Comparison of ENCODE assay signal across 24 cellular contexts in the genomic region with DNA sequence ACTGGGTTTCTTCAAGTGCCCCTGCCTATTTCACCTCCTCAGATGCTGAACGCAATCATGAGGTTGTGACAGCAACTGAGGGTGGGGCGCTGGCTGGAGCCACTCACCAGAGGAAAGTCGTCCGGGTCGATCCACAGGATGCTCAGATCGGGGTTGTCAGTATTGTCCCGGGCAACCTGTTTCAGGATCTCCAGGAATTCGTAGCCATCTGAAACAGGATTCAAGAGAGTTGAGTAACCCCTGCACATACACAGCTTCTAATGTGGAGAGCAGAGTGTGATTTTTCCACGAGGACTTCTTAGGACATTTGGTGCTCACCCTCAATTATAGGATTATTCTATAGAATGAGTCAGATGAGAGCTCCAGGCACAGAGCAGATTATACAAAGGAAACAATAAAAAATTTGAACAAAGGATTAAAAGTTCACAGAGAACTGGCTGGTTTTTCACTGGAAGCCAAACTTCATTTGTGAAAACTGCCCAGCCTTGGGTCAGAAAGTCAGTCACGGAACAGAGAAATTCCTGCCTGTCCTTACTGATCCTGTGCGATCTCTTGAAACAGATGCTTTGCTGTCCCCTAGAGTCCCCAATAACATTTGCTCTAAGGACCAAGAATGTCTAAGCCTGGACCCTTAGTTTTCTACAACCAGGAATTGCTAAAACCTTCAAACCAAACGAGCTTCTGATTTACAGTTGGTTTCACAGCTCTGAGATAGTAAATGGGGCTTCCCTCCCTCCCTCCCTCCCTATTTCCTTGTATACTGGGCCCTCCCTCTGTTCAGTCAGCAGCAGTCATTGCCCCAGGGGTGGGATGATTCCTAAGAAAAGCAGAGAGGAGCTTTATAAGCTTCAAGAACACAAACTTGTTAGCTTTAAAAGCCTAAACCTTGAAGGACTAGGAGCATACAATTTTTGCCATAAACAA.
DNase-seq lines count a peak whose midpoint lies in the region; ATAC-seq, FAIRE-seq and TF ChIP-seq lines count a peak whose summit lies in the region.
"Had no signal": no experiment of that assay in that cellular context is flagged by ENCODE, and none has a peak within 500 bp of the region (broad histone marks: within the 10 kb centered on the region; RNA-seq: fewer than 3 reads in every experiment).

No MANE protein-coding gene starts in this region.

- H3K4me1 ChIP-seq in SJSA1 (replicated peaks) (peaks cover 19% of the 10 kb centered on the region), trophoblast cell (ENCODE audit: control insufficient read depth in 1 of 2, insufficient read depth in 2 of 2, low read length in 2 of 2) (peaks cover 12 to 20% of the 10 kb centered on the region in 2 experiments), kidney (ENCODE audit: control insufficient read depth in 1 of 2, insufficient read depth in 1 of 2, low read depth in 1 of 2, low read length in 2 of 2) (no peaks in the 10 kb centered on the region)
- H3K4me1 ChIP-seq: body of pancreas, lower lobe of right lung, spleen had no signal

- no peak overlapping the region for H3K9ac ChIP-seq in trophoblast cell (ENCODE audit: low read length)
- H3K9ac ChIP-seq in kidney (ENCODE audit: low read length in 2 of 2): no peak overlapping the region
- H3K9ac ChIP-seq: KMS-11 had no signal

- H3K9me3 ChIP-seq in KOPT-K1 (ENCODE audit: insufficient read depth, low read length, poor library complexity, severe bottlenecking) (no peaks in the 10 kb centered on the region), SJSA1 (replicated peaks) (no peaks in the 10 kb centered on the region), trophoblast cell (ENCODE audit: insufficient read depth, low read depth, low read length) (no peaks in the 10 kb centered on the region), kidney (ENCODE audit: control insufficient read depth in 1 of 2, low read length in 2 of 2) (no peaks in the 10 kb centered on the region)
- H3K9me3 ChIP-seq: body of pancreas, lower lobe of right lung, spleen had no signal

- H3K4me1 Mint-ChIP-seq in activated naive CD4-positive, alpha-beta T cell treated with anti-CD3 and anti-CD28 coated beads for 36 hours (ENCODE audit: low read depth): no peaks in the 10 kb centered on the region
- H3K4me1 Mint-ChIP-seq: natural killer cell, T-helper 17 cell had no signal

- H3K36me3 ChIP-seq in KOPT-K1 (ENCODE audit: insufficient read depth, low read length): no peaks in the 10 kb centered on the region
- H3K36me3 ChIP-seq in SJSA1: no peaks in the 10 kb centered on the region
- H3K36me3 ChIP-seq in trophoblast cell (ENCODE audit: control insufficient read depth in 1 of 2, insufficient read depth in 2 of 2, low read length in 2 of 2): peaks cover 7 to 12% of the 10 kb centered on the region in 2 experiments
- H3K36me3 ChIP-seq in kidney (ENCODE audit: control insufficient read depth in 1 of 2, insufficient read depth in 2 of 2, low read length in 2 of 2): no peaks in the 10 kb centered on the region
- no peaks in the 10 kb centered on the region for H3K36me3 ChIP-seq in brain microvascular endothelial cell (replicated peaks)
- H3K36me3 ChIP-seq: lower lobe of right lung, spleen had no signal

- H3K9me3 Mint-ChIP-seq in activated naive CD4-positive, alpha-beta T cell treated with anti-CD3 and anti-CD28 coated beads for 36 hours: no peaks in the 10 kb centered on the region
- H3K9me3 Mint-ChIP-seq: activated naive CD4-positive, alpha-beta T cell treated with anti-CD3 and anti-CD28 coated beads, Interleukin-2, amount 50 U/mL, for 72 hours; activated T-cell treated with anti-CD3 and anti-CD28 coated beads, Interleukin-2, amount 50 U/mL, for 4 hours; natural killer cell had no signal

- peak; percentile 81 for ATAC-seq in esophagus mucosa
- ATAC-seq: activated CD8-positive, alpha-beta T cell treated with anti-CD3 and anti-CD28 coated beads, Interleukin-2, amount 10 ng/mL, durations not matched to agents 7 days and 5 days; activated naive CD4-positive, alpha-beta T cell treated with anti-CD3 and anti-CD28 coated beads, Interleukin-2, amount 50 U/mL, for 72 hours; activated T-cell treated with anti-CD3 and anti-CD28 coated beads, Interleukin-2, amount 50 U/mL, for 4 hours; body of pancreas; GM12878; lower lobe of right lung; natural killer cell; T-helper 17 cell had no signal

- intact Hi-C loops in kidney (cut with DNase I): no loop called here
- intact Hi-C loops in activated naive CD4-positive, alpha-beta T cell treated with anti-CD3 and anti-CD28 coated beads for 36 hours (cut with micrococcal nuclease): loop anchor here (5.0 kb wide), 3 partner anchors 63 to 568 kb away; a partner anchor contains a TSS

- H4K8ac ChIP-seq in trophoblast cell (ENCODE audit: low read depth, low read length): no peak overlapping the region

- no peak overlapping the region for H4K91ac ChIP-seq in trophoblast cell (ENCODE audit: low read depth, low read length)

- DNase-seq in SJSA1 (ENCODE audit: low read depth in 1 of 2, low spot score in 2 of 2) (peak in 1 of 2 experiments; percentile 15), trophoblast cell (peak; percentile 38 to 69), kidney (no peak), ACHN (no peak), brain microvascular endothelial cell (no peak)
- no peak for DNase-seq in activated naive CD4-positive, alpha-beta T cell treated with anti-CD3 and anti-CD28 coated beads for 36 hours
- DNase-seq: activated CD4-positive, CD25-positive, alpha-beta regulatory T cell; activated CD8-positive, alpha-beta T cell treated with anti-CD3 and anti-CD28 coated beads, Interleukin-2, amount 10 ng/mL, durations not matched to agents 7 days and 5 days; activated T-cell treated with anti-CD3 and anti-CD28 coated beads, Interleukin-2, amount 50 U/mL, for 4 hours; body of pancreas; Calu3; dermis blood vessel endothelial cell; GDM1; lower lobe of right lung; natural killer cell; SHP77 treated with DMSO at 0.1 percent for 48 hours; spleen; T-helper 17 cell had no signal

- FAIRE-seq in kidney (lab: Jason Lieb, UNC): no peak
- FAIRE-seq: GM12878 had no signal

- H3K4me3 ChIP-seq in SJSA1 (no peak overlapping the region), trophoblast cell (ENCODE audit: low read depth, low read length) (no peak overlapping the region), kidney (ENCODE audit: low read length in 2 of 2) (no peak overlapping the region), brain microvascular endothelial cell (ENCODE audit: low read depth, low read length) (no peak overlapping the region)
- H3K4me3 ChIP-seq: body of pancreas, GM12878, lower lobe of right lung, spleen had no signal

- TF ChIP-seq CTCF in kidney (IDR thresholded peaks at IDR 0.05; ENCODE audit: borderline replicate concordance, extremely low read depth, insufficient read depth): no peak
- TF ChIP-seq CTCF in brain microvascular endothelial cell (IDR thresholded peaks at IDR 0.05; ENCODE audit: low read depth, low read length, missing control alignments): no peak

- H3K79me1 ChIP-seq in trophoblast cell (ENCODE audit: low read length): peaks cover 15% of the 10 kb centered on the region

- H3K27me3 ChIP-seq in SJSA1 (replicated peaks): no peaks in the 10 kb centered on the region
- no peaks in the 10 kb centered on the region for H3K27me3 ChIP-seq in trophoblast cell (ENCODE audit: insufficient read depth, low read length)
- H3K27me3 ChIP-seq in brain microvascular endothelial cell (replicated peaks): peaks cover 2% of the 10 kb centered on the region
- H3K27me3 ChIP-seq: body of pancreas had no signal

- H2BK5ac ChIP-seq in trophoblast cell (ENCODE audit: low read depth, low read length, poor library complexity): no peak overlapping the region

- no peaks in the 10 kb centered on the region for H3K36me3 Mint-ChIP-seq in activated naive CD4-positive, alpha-beta T cell treated with anti-CD3 and anti-CD28 coated beads for 36 hours (ENCODE audit: low read depth)
- H3K36me3 Mint-ChIP-seq: activated naive CD4-positive, alpha-beta T cell treated with anti-CD3 and anti-CD28 coated beads, Interleukin-2, amount 50 U/mL, for 72 hours; natural killer cell had no signal

- no peak overlapping the region for H3K4me3 Mint-ChIP-seq in activated naive CD4-positive, alpha-beta T cell treated with anti-CD3 and anti-CD28 coated beads for 36 hours
- H3K4me3 Mint-ChIP-seq: activated CD8-positive, alpha-beta T cell treated with anti-CD3 and anti-CD28 coated beads, Interleukin-2, amount 10 ng/mL, durations not matched to agents 7 days and 5 days; activated T-cell treated with anti-CD3 and anti-CD28 coated beads, Interleukin-2, amount 50 U/mL, for 4 hours; natural killer cell; T-helper 17 cell had no signal

- CTCF ChIA-PET in activated naive CD4-positive, alpha-beta T cell treated with anti-CD3 and anti-CD28 coated beads for 36 hours (lab: Charles Lee): interaction anchor here (1.2 to 2.2 kb wide), 4 partner anchors 9 to 110 kb away, joined by 4 to 17 read pairs (median 8); no protein-coding TSS in a partner anchor

- H2BK120ac ChIP-seq in trophoblast cell (ENCODE audit: insufficient read depth, low read length, poor library complexity): no peak overlapping the region

- WGBS in trophoblast cell (ENCODE audit: extremely low coverage, insufficient coverage, insufficient read length): no CpG with 5 or more reads among the region's 12 CpGs

- no peak overlapping the region for H2AFZ ChIP-seq in trophoblast cell (ENCODE audit: insufficient read depth, low read length, poor library complexity)

- in situ Hi-C loops in ACHN (cut with HindIII; ENCODE audit: low pct_ligation_motif_present, low pct_unique_long_range_greater_than_20kb, low sequenced_read_pairs): no loop called here
- in situ Hi-C loops in brain microvascular endothelial cell (cut with HindIII; ENCODE audit: low pct_ligation_motif_present, low sequenced_read_pairs): no loop called here

- H3K27me3 Mint-ChIP-seq in activated naive CD4-positive, alpha-beta T cell treated with anti-CD3 and anti-CD28 coated beads for 36 hours (ENCODE audit: low read depth): peaks cover 17% of the 10 kb centered on the region
- H3K27me3 Mint-ChIP-seq: progenitor cell of endocrine pancreas had no signal

- no peak overlapping the region for H3K4ac ChIP-seq in trophoblast cell (ENCODE audit: low read depth, low read length)

- peak overlapping the region; percentile 2 for H2AK5ac ChIP-seq in trophoblast cell (ENCODE audit: low read length)

- no peak overlapping the region for H3K4me2 ChIP-seq in trophoblast cell (ENCODE audit: low read length)
- H3K4me2 ChIP-seq: KMS-11 had no signal

- H3K18ac ChIP-seq in trophoblast cell (ENCODE audit: low read length): no peak overlapping the region

- H3K79me2 ChIP-seq in trophoblast cell (ENCODE audit: control insufficient read depth, insufficient read depth, low read length, poor library complexity): no peaks in the 10 kb centered on the region

- H3K27ac Mint-ChIP-seq in activated naive CD4-positive, alpha-beta T cell treated with anti-CD3 and anti-CD28 coated beads for 36 hours: no peak overlapping the region
- H3K27ac Mint-ChIP-seq: activated CD8-positive, alpha-beta T cell treated with anti-CD3 and anti-CD28 coated beads, Interleukin-2, amount 10 ng/mL, durations not matched to agents 7 days and 5 days; activated naive CD4-positive, alpha-beta T cell treated with anti-CD3 and anti-CD28 coated beads, Interleukin-2, amount 50 U/mL, for 72 hours; natural killer cell; T-helper 17 cell had no signal

- H3K27ac ChIP-seq in KOPT-K1 (ENCODE audit: low read depth, low read length, poor library complexity, severe bottlenecking) (peak overlapping the region; percentile 11), SJSA1 (peak overlapping the region; percentile 28; the same call in 1 of the 2 replicates), trophoblast cell (ENCODE audit: low read depth, low read length) (peak overlapping the region; percentile 75), kidney (ENCODE audit: low read depth in 2 of 2, low read length in 2 of 2) (no peak overlapping the region), brain microvascular endothelial cell (no peak overlapping the region)
- H3K27ac ChIP-seq: body of pancreas, KMS-11, lower lobe of right lung, spleen had no signal

- peak overlapping the region; percentile 42 for H3K14ac ChIP-seq in trophoblast cell (ENCODE audit: low read length)

- H2BK12ac ChIP-seq in trophoblast cell (ENCODE audit: low read length): peak overlapping the region; percentile 52

- H3K23ac ChIP-seq in trophoblast cell (ENCODE audit: low read length): no peak overlapping the region

- no peak overlapping the region for H4K12ac ChIP-seq in trophoblast cell (ENCODE audit: low read depth, low read length)

Comparison
In these comparisons a context has a peak if more than half of its experiments do, and no peak if none do; other contexts are left out.
1. H3K27ac ChIP-seq: peak in KOPT-K1 (single experiment), SJSA1 (single experiment) and trophoblast cell (single experiment); none in kidney (0 of 2) and brain microvascular endothelial cell (single experiment).
2. DNase-seq: peak in trophoblast cell (2 of 2); none in kidney (single experiment), ACHN (single experiment), activated naive CD4-positive, alpha-beta T cell treated with anti-CD3 and anti-CD28 coated beads for 36 hours (single experiment) and brain microvascular endothelial cell (single experiment).